ENCODE assay signal across 14 cellular contexts in genomic region chrX:21947671-21948070, GRCh38. TPM values are rescaled to one million over a fixed set of nuclear protein-coding genes. Genes with fewer than 3 reads are reported as not detected.
DNase-seq lines count a peak whose midpoint lies in the region; ATAC-seq and TF ChIP-seq lines count a peak whose summit lies in the region.
"Had no signal": no experiment of that assay in that cellular context is flagged by ENCODE, and none has a peak within 500 bp of the region (broad histone marks: within the 10 kb centered on the region; RNA-seq: fewer than 3 reads in every experiment).

No MANE protein-coding gene starts in this region.

- no peaks in the 10 kb centered on the region for H3K27me3 ChIP-seq in PC-3 (ENCODE audit: low read length)
- no peaks in the 10 kb centered on the region for H3K27me3 ChIP-seq in fibroblast of lung (ENCODE audit: control insufficient read depth, insufficient read depth, low read length)
- no peaks in the 10 kb centered on the region for H3K27me3 ChIP-seq in ovary
- H3K27me3 ChIP-seq in HAP-1 (ENCODE audit: low read depth) = no peaks in the 10 kb centered on the region

- H2AFZ ChIP-seq in PC-3 (ENCODE audit: low read length) (no peak overlapping the region), fibroblast of lung (ENCODE audit: low read length) (no peak overlapping the region)

- H3K36me3 ChIP-seq in ES-I3 (ENCODE audit: insufficient read depth, low read length) (peaks cover 10% of the 10 kb centered on the region; the same call in 1 of the 2 replicates), PC-3 (ENCODE audit: low read depth, low read length) (peaks cover 13% of the 10 kb centered on the region; the same call in 1 of the 2 replicates), fibroblast of lung (ENCODE audit: control insufficient read depth, insufficient read depth, low read length) (no peaks in the 10 kb centered on the region), ovary (no peaks in the 10 kb centered on the region), HAP-1 (replicated peaks) (peaks cover 5% of the 10 kb centered on the region; the same call in 1 of the 2 replicates)

- H3K27ac ChIP-seq in PC-3 (ENCODE audit: low read length) = peak overlapping the region; percentile 36
- H3K27ac ChIP-seq in fibroblast of lung (ENCODE audit: insufficient read depth, low read length) = peak overlapping the region; percentile 53
- peak overlapping the region; percentile 35 to 45 for H3K27ac ChIP-seq in ovary

- no peaks in the 10 kb centered on the region for H3K9me3 ChIP-seq in ES-I3 (ENCODE audit: control insufficient read depth, insufficient read depth, low read length)
- no peaks in the 10 kb centered on the region for H3K9me3 ChIP-seq in PC-3 (ENCODE audit: low read length)
- H3K9me3 ChIP-seq in fibroblast of lung (ENCODE audit: control insufficient read depth, insufficient read depth, low read depth, low read length) = no peaks in the 10 kb centered on the region
- no peaks in the 10 kb centered on the region for H3K9me3 ChIP-seq in ovary
- no peaks in the 10 kb centered on the region for H3K9me3 ChIP-seq in HAP-1

- H3K4me1 ChIP-seq in ES-I3 (ENCODE audit: insufficient read depth, low read length) (peaks cover 73% of the 10 kb centered on the region), PC-3 (ENCODE audit: insufficient read depth, low read length) (peaks cover 44% of the 10 kb centered on the region), fibroblast of lung (ENCODE audit: control insufficient read depth, extremely low read depth, insufficient read depth, low read length) (peaks cover 13% of the 10 kb centered on the region), ovary (ENCODE audit: insufficient read depth) (peaks cover 7% of the 10 kb centered on the region), HAP-1 (peaks cover 42% of the 10 kb centered on the region)

- no peak for TF ChIP-seq EP300 in ovary (IDR thresholded peaks at IDR 0.05)

- ATAC-seq in PC-3 (no peak), HG02588 (IDR thresholded peaks at IDR 0.05; ENCODE audit: unreplicated experiment) (no peak)

- CTCF ChIA-PET in PC-3 (lab: Charles Lee) = no interaction called here

- no peak for TF ChIP-seq CTCF in PC-3 (conservative IDR thresholded peaks at IDR 0.05; ENCODE audit: low read depth, low read length)
- TF ChIP-seq CTCF in fibroblast of lung (conservative IDR thresholded peaks at IDR 0.05 in 1 of 2, IDR thresholded peaks at IDR 0.05 in 1 of 2; ENCODE audit: low read depth in 1 of 2, low read length in 2 of 2) = no peak
- no peak for TF ChIP-seq CTCF in ovary (IDR thresholded peaks at IDR 0.05)

- intact Hi-C loops in PC-3 (cut with micrococcal nuclease) = no loop called here
- intact Hi-C loops in ovary (cut with DNase I) = no loop called here

- no peak for TF ChIP-seq POLR2A in ovary (IDR thresholded peaks at IDR 0.05)

- no peaks in the 10 kb centered on the region for H3F3A ChIP-seq in PC-3 (ENCODE audit: low read length, unreplicated experiment)

- POLR2A ChIA-PET in PC-3 (lab: Charles Lee; ENCODE audit: unreplicated experiment) = no interaction called here

- BruUV-seq in PC-3 (replicated peaks; lab: Mats Ljungman, UMichigan) = no TSS peak

- DNase-seq in PC-3 (no peak), fibroblast of lung (ENCODE audit: low read depth in 2 of 2) (no peak), ovary (no peak), HAP-1 (ENCODE audit: low spot score in 2 of 2) (no peak)
- no peak for DNase-seq in activated naive CD4-positive, alpha-beta T cell treated with anti-CD3 and anti-CD28 coated beads, Interleukin-2, amount 50 U/mL, for 16 hours
- DNase-seq: activated CD4-positive, alpha-beta T cell treated with anti-CD3 and anti-CD28 coated beads for 48 hours; central memory CD4-positive, alpha-beta T cell; midbrain; NCI-H1105; stimulated activated CD4-positive, alpha-beta T cell treated with anti-CD3 and anti-CD28 coated beads, Interleukin-4, amount 100 ng/mL, for 1 hour; stimulated activated naive CD4-positive, alpha-beta T cell; T-helper 1 cell had no signal

- WGBS in ovary, 3 donors = 39 to 51% (median 49%) methylated on average over 6 of the region's 6 CpGs

- peaks cover 51% of the 10 kb centered on the region for H4K20me1 ChIP-seq in PC-3 (ENCODE audit: low read length)
- H4K20me1 ChIP-seq in fibroblast of lung (ENCODE audit: control insufficient read depth, extremely low read depth, insufficient read depth, low read length) = peaks cover 2% of the 10 kb centered on the region

- H3K9ac ChIP-seq in ES-I3 (ENCODE audit: low read depth, low read length) (peak overlapping the region; percentile 4; the same call in 1 of the 2 replicates), PC-3 (ENCODE audit: low read length) (no peak overlapping the region), fibroblast of lung (ENCODE audit: insufficient read depth, low read length) (no peak overlapping the region)

- H3K79me2 ChIP-seq in PC-3 (ENCODE audit: low read length) (peaks cover 100% of the 10 kb centered on the region), fibroblast of lung (ENCODE audit: control insufficient read depth, insufficient read depth, low read length) (peaks cover 94% of the 10 kb centered on the region)

- H3K4me3 ChIP-seq in PC-3 (ENCODE audit: low read length) = peak overlapping the region; percentile 34; the same call in 1 of the 2 replicates
- no peak overlapping the region for H3K4me3 ChIP-seq in fibroblast of lung (replicated peaks in 1 of 4; ENCODE audit: control extremely low read depth in 1 of 4, insufficient read depth in 1 of 4, low read depth in 3 of 4, low read length in 4 of 4)
- no peak overlapping the region for H3K4me3 ChIP-seq in ovary
- no peak overlapping the region for H3K4me3 ChIP-seq in HAP-1

- H3K4me2 ChIP-seq in PC-3 (ENCODE audit: low read length) (peak overlapping the region; percentile 61), fibroblast of lung (ENCODE audit: extremely low read depth, insufficient read depth, low read length) (no peak overlapping the region)

- no peaks in the 10 kb centered on the region for H3K9me2 ChIP-seq in PC-3 (replicated peaks; ENCODE audit: low read length)

- in situ Hi-C loops in HAP-1 (cut with MboI; ENCODE audit: low sequenced_read_pairs) = loop anchor here (10.0 kb wide), 1 partner anchor 103 kb away; no protein-coding TSS in a partner anchor

RNA-seq across cellular contexts. Expression of gene SMS, which starts 7.2 kb away (rescaled TPM):
- 158 and 164 TPM in 2 replicates for total RNA-seq in PC-3 (2014; rRNA removed)
- total RNA-seq in fibroblast of lung = 176 and 252 TPM in 2 replicates
- polyA plus RNA-seq in fibroblast of lung = 129 and 186 TPM in 2 replicates
- polyA plus RNA-seq in fibroblast of lung (2012) = 134 and 199 TPM in 2 replicates
- 16.2 and 23.8 TPM in 2 replicates for polyA minus RNA-seq in fibroblast of lung (ENCODE audit: low replicate concordance)
- 100 to 1,000 TPM in 2 of 7 donors, 10 to 100 TPM in 5; 52.8 to 123 (median 76.4) TPM for total RNA-seq in ovary
- 100 to 1,000 TPM; 147 to 204 TPM for polyA plus RNA-seq in ovary
